Comparison of ENCODE assay signal across 14 cellular contexts in genomic region chr11:126832387-126832786, GRCh38.
DNase-seq lines count a peak whose midpoint lies in the region.
"Had no signal": no experiment of that assay in that cellular context is flagged by ENCODE, and none has a peak within 500 bp of the region (broad histone marks: within the 10 kb centered on the region; RNA-seq: fewer than 3 reads in every experiment).

No MANE protein-coding gene starts in this region.

- DNase-seq in NCI-H82 (lab: John Stamatoyannopoulos, UW) = peak; percentile 32
- DNase-seq in NCI-H82 treated with DMSO at 0.1 percent for 48 hours (lab: John Stamatoyannopoulos, UW; ENCODE audit: unreplicated experiment) = no peak
- peak; percentile 16 for DNase-seq in HT-29 (ENCODE audit: low spot score)
- DNase-seq in SK-N-DZ (ENCODE audit: low spot score) = peak; percentile 72
- no peak for DNase-seq in middle frontal gyrus (ENCODE audit: extremely low spot score, low spot score)
- DNase-seq in Ammon's horn (ENCODE audit: low spot score) = no peak
- DNase-seq: 8988T; ACHN; Caco-2; CD4-positive, CD25-positive, alpha-beta regulatory T cell; CD8-positive, alpha-beta T cell; DND-41; GOT3; HFFc6 had no signal

Comparison
In these comparisons a context has a peak if more than half of its experiments do, and no peak if none do; other contexts are left out.
1. DNase-seq: peak in NCI-H82 (single experiment), HT-29 (single experiment) and SK-N-DZ (single experiment); none in NCI-H82 treated with DMSO at 0.1 percent for 48 hours (single experiment), middle frontal gyrus (single experiment) and Ammon's horn (single experiment).